In genomic region chr3:78804251-78805037, GRCh38 we compare ENCODE assay signal across 13 cellular contexts.
DNase-seq lines count a peak whose midpoint lies in the region; ATAC-seq, FAIRE-seq and TF ChIP-seq lines count a peak whose summit lies in the region.
"Had no signal": no experiment of that assay in that cellular context is flagged by ENCODE, and none has a peak within 500 bp of the region (broad histone marks: within the 10 kb centered on the region; RNA-seq: fewer than 3 reads in every experiment).

No MANE protein-coding gene starts in this region.

- H3K4me1 ChIP-seq in Panc1 (ENCODE audit: control insufficient read depth, insufficient read depth, low read length) (no peaks in the 10 kb centered on the region), small intestine (ENCODE audit: control insufficient read depth in 2 of 2, insufficient read depth in 1 of 2, low read depth in 1 of 2, low read length in 1 of 2) (no peaks in the 10 kb centered on the region), esophagus muscularis mucosa (peaks cover 0 to 10% (median 0%) of the 10 kb centered on the region in 4 donors)

- DNase-seq in G401 (ENCODE audit: low spot score): peak; percentile 23
- no peak for DNase-seq in Panc1 (ENCODE audit: low read depth, low spot score)
- DNase-seq in fibroblast of villous mesenchyme (ENCODE audit: low read depth): peak; percentile 49
- peak; percentile 1 for DNase-seq in small intestine
- no peak for DNase-seq in DMS79 (lab: John Stamatoyannopoulos, UW)
- no peak for DNase-seq in brain microvascular endothelial cell
- no peak for DNase-seq in esophagus muscularis mucosa (ENCODE audit: extremely low spot score)
- DNase-seq: activated CD4-positive, alpha-beta T cell treated with anti-CD3 and anti-CD28 coated beads, Interleukin-2, amount 10 ng/mL, durations not matched to agents 24 days and 14 days; activated effector memory CD4-positive, alpha-beta T cell treated with anti-CD3 and anti-CD28 coated beads, Interleukin-2, amount 50 U/mL, for 16 hours; DND-41; stimulated activated CD4-positive, alpha-beta T cell treated with anti-CD3 and anti-CD28 coated beads, Interleukin-4, amount 100 ng/mL, for 1 hour; stimulated activated naive CD8-positive, alpha-beta T cell treated with anti-CD3 and anti-CD28 coated beads, Interleukin-15, Interleukin-2, amounts not matched to agents 100 U/mL and 50 U/mL, for 24 hours; SW 1271 had no signal

- no TSS peak for BruUV-seq in Panc1 (replicated peaks; lab: Mats Ljungman, UMichigan)

- TF ChIP-seq CTCF in Panc1 (IDR thresholded peaks at IDR 0.05) (no peak), fibroblast of villous mesenchyme (IDR thresholded peaks at IDR 0.05; ENCODE audit: insufficient read depth, low read depth, low read length) (no peak), brain microvascular endothelial cell (IDR thresholded peaks at IDR 0.05; ENCODE audit: low read depth, low read length, missing control alignments) (no peak), esophagus muscularis mucosa (IDR thresholded peaks at IDR 0.05) (no peak)

- WGBS in small intestine, 3 donors: 30 to 36% (median 36%) methylated on average over 2 of the region's 2 CpGs
- 40% methylated on average over 2 of the region's 2 CpGs for WGBS in esophagus muscularis mucosa

- FAIRE-seq in small intestine (lab: Jason Lieb, UNC): no peak

- H3K27me3 ChIP-seq in Panc1 (ENCODE audit: control insufficient read depth, insufficient read depth, low read length) (no peaks in the 10 kb centered on the region), small intestine (ENCODE audit: control insufficient read depth in 2 of 2, insufficient read depth in 2 of 2, low read length in 2 of 2) (no peaks in the 10 kb centered on the region), brain microvascular endothelial cell (replicated peaks) (no peaks in the 10 kb centered on the region), esophagus muscularis mucosa (no peaks in the 10 kb centered on the region)

- no peak overlapping the region for H3K4me3 ChIP-seq in Panc1 (ENCODE audit: low read depth in 2 of 2, low read length in 2 of 2)
- no peak overlapping the region for H3K4me3 ChIP-seq in fibroblast of villous mesenchyme (ENCODE audit: low read depth, low read length)
- no peak overlapping the region for H3K4me3 ChIP-seq in small intestine (ENCODE audit: low read depth in 1 of 2, low read length in 2 of 2)
- H3K4me3 ChIP-seq in brain microvascular endothelial cell (ENCODE audit: low read depth, low read length): no peak overlapping the region
- no peak overlapping the region for H3K4me3 ChIP-seq in esophagus muscularis mucosa

- no peaks in the 10 kb centered on the region for H3K9me3 ChIP-seq in Panc1 (ENCODE audit: control insufficient read depth, insufficient read depth, low read depth, low read length)
- no peaks in the 10 kb centered on the region for H3K9me3 ChIP-seq in small intestine (ENCODE audit: control insufficient read depth, low read depth)
- no peaks in the 10 kb centered on the region for H3K9me3 ChIP-seq in esophagus muscularis mucosa

- CTCF ChIA-PET in Panc1 (lab: Charles Lee): no interaction called here

- H3K27ac ChIP-seq in Panc1 (ENCODE audit: low read length): peak overlapping the region; percentile 12; the same call in 1 of the 2 replicates
- H3K27ac ChIP-seq in small intestine (ENCODE audit: low read depth in 1 of 2, low read length in 1 of 2): no peak overlapping the region
- no peak overlapping the region for H3K27ac ChIP-seq in brain microvascular endothelial cell
- no peak overlapping the region for H3K27ac ChIP-seq in esophagus muscularis mucosa (replicated peaks in 1 of 4)

- H3K36me3 ChIP-seq in Panc1 (ENCODE audit: control insufficient read depth, insufficient read depth, low read length): no peaks in the 10 kb centered on the region
- H3K36me3 ChIP-seq in small intestine (ENCODE audit: control insufficient read depth in 2 of 2, insufficient read depth in 2 of 2, low read length in 2 of 2): no peaks in the 10 kb centered on the region
- H3K36me3 ChIP-seq in brain microvascular endothelial cell (replicated peaks): no peaks in the 10 kb centered on the region
- H3K36me3 ChIP-seq in esophagus muscularis mucosa: no peaks in the 10 kb centered on the region

- intact Hi-C loops in Panc1 (cut with micrococcal nuclease; ENCODE audit: unreplicated experiment) (no loop called here), esophagus muscularis mucosa (cut with DNase I) (no loop called here)

- POLR2A ChIA-PET in Panc1 (lab: Charles Lee): interaction anchor here (0.6 kb wide), 1 partner anchor 714 kb away, joined by 3 read pairs; no protein-coding TSS in a partner anchor

- no peak for ATAC-seq in Panc1
- ATAC-seq: stimulated activated naive CD8-positive, alpha-beta T cell treated with anti-CD3 and anti-CD28 coated beads, Interleukin-15, Interleukin-2, amounts not matched to agents 100 U/mL and 50 U/mL, for 24 hours had no signal

- no peak for TF ChIP-seq EP300 in esophagus muscularis mucosa (IDR thresholded peaks at IDR 0.05)

- in situ Hi-C loops in G401 (cut with HindIII; ENCODE audit: low sequenced_read_pairs) (no loop called here), Panc1 (cut with HindIII; ENCODE audit: low pct_unique_long_range_greater_than_20kb, low sequenced_read_pairs) (no loop called here), brain microvascular endothelial cell (cut with HindIII; ENCODE audit: low pct_ligation_motif_present, low sequenced_read_pairs) (no loop called here)

- no peak for TF ChIP-seq POLR2A in esophagus muscularis mucosa (IDR thresholded peaks at IDR 0.05; ENCODE audit: low read depth)

Comparison
In these comparisons a context has a peak if more than half of its experiments do, and no peak if none do; other contexts are left out.
1. DNase-seq: peak in G401 (single experiment), fibroblast of villous mesenchyme (single experiment) and small intestine (single experiment); none in Panc1 (single experiment), DMS79 (single experiment), brain microvascular endothelial cell (single experiment) and esophagus muscularis mucosa (single experiment).